In the genomic region with DNA sequence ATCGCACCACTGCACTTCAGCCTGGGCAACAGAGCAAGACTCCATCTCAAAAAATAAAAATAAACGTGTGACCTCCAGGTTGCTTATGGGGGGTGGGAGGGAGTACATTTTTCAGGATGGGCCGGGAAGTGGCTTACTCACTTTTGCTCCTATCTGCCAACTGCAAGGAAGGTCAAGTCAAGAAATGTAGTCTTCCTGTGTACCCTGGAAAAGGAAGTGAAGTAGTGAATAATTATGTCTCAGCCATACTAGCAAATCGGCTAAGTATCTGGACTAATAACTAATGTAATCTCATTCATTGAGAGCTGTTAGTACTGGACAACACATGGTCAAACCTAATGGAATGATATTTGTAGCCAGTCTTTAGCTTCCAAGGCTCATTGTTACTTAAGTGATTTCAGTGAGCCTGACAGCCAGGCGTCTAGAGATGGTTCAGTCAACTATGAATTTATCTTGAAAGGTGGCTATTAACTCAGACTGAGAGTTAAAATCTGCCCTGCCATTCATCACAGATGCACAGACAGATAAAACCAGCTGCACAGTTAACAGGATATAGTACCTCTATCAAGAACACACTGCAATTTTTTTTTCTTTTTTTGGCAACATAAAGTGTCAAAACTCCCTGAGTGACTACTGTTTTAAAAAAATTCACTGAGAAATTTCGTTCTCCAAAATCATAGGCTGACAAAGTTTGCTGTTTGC, we compare ENCODE assay signal across 34 cellular contexts. TPM values are rescaled to one million over a fixed set of nuclear protein-coding genes. Genes with fewer than 3 reads are reported as not detected.
DNase-seq lines count a peak whose midpoint lies in the region; ATAC-seq, FAIRE-seq and TF ChIP-seq lines count a peak whose summit lies in the region.
"Had no signal": no experiment of that assay in that cellular context is flagged by ENCODE, and none has a peak within 500 bp of the region (broad histone marks: within the 10 kb centered on the region; RNA-seq: fewer than 3 reads in every experiment).

No MANE protein-coding gene starts in this region.

- intact Hi-C loops in natural killer cell (cut with micrococcal nuclease) (no loop called here), GM12878 (cut with micrococcal nuclease; ENCODE audit: unreplicated experiment) (no loop called here)

- TF ChIP-seq CTCF in natural killer cell (IDR thresholded peaks at IDR 0.05) (no peak), GM12878 (IDR thresholded peaks at IDR 0.05 in 2 of 3, conservative IDR thresholded peaks at IDR 0.05 in 1 of 3; ENCODE audit: control insufficient read depth in 2 of 3, extremely low read depth in 1 of 3, insufficient read depth in 1 of 3, low read depth in 3 of 3, low read length in 3 of 3) (no peak), hepatocyte (IDR thresholded peaks at IDR 0.05; ENCODE audit: poor library complexity) (no peak)

- FAIRE-seq in GM12878 (lab: Jason Lieb, UNC): no peak
- FAIRE-seq: astrocyte, islet of Langerhans, urothelium cell line had no signal

- H3K9me3 ChIP-seq in GM12878 (replicated peaks; ENCODE audit: control insufficient read depth, insufficient read depth, low read length) (no peaks in the 10 kb centered on the region), hepatocyte (ENCODE audit: low read depth) (no peaks in the 10 kb centered on the region)
- H3K9me3 ChIP-seq: BLaER1 treated with 17β-estradiol and CSF1 and Interleukin-3, amounts not matched to agents 10 nM and 100 nM; colonic mucosa; left lung; spleen; thoracic aorta had no signal

- no peak overlapping the region for H3K4me3 ChIP-seq in GM12878
- no peak overlapping the region for H3K4me3 ChIP-seq in hepatocyte
- H3K4me3 ChIP-seq: BLaER1 treated with 17β-estradiol and CSF1 and Interleukin-3, amounts not matched to agents 10 nM and 100 nM; cardiac muscle cell; colonic mucosa; left lung; spleen; thoracic aorta had no signal

- no peak for TF ChIP-seq POLR2A in GM12878 (IDR thresholded peaks at IDR 0.05; ENCODE audit: low read depth, low read length)

- H3K4me3 Mint-ChIP-seq in natural killer cell: peak overlapping the region; percentile 61
- no peak overlapping the region for H3K4me3 Mint-ChIP-seq in natural killer cell treated with Interleukin-12 subunit alpha and Interleukin-12 subunit beta and Interleukin-15 and Interleukin-18, amount 100 ng/mL, for 72 hours
- peak overlapping the region; percentile 8 for H3K4me3 Mint-ChIP-seq in stimulated activated effector memory CD8-positive, alpha-beta T cell treated with anti-CD3 and anti-CD28 coated beads, Interleukin-12 subunit alpha, Interleukin-12 subunit beta, amount 100 ng/mL, for 72 hours
- H3K4me3 Mint-ChIP-seq: HFFc6; memory B cell; stimulated activated naive CD8-positive, alpha-beta T cell treated with anti-CD3 and anti-CD28 coated beads, Interleukin-15, amount 100 ng/mL, for 72 hours had no signal

- H3K4me1 ChIP-seq in GM12878 (ENCODE audit: control insufficient read depth, insufficient read depth, low read length): no peaks in the 10 kb centered on the region
- H3K4me1 ChIP-seq in hepatocyte (ENCODE audit: insufficient read depth): peaks cover 6% of the 10 kb centered on the region

- SMC1A ChIA-PET in GM12878 (lab: Charles Lee; ENCODE audit: uncharacterized antibody, unreplicated experiment): interaction anchor here (1.1 kb wide), 1 partner anchor 155 kb away, joined by 4 read pairs; no protein-coding TSS in a partner anchor

- H3K9me2 ChIP-seq in hepatocyte (replicated peaks; ENCODE audit: insufficient read depth): no peaks in the 10 kb centered on the region

- H3K4me1 Mint-ChIP-seq in natural killer cell: peaks cover 48 to 49% of the 10 kb centered on the region in 2 donors
- H3K4me1 Mint-ChIP-seq in natural killer cell treated with Interleukin-12 subunit alpha and Interleukin-12 subunit beta and Interleukin-15 and Interleukin-18, amount 100 ng/mL, for 72 hours (ENCODE audit: low read depth in 2 of 2): peaks cover 47 to 51% of the 10 kb centered on the region in 2 donors
- H3K4me1 Mint-ChIP-seq in stimulated activated effector memory CD8-positive, alpha-beta T cell treated with anti-CD3 and anti-CD28 coated beads, Interleukin-12 subunit alpha, Interleukin-12 subunit beta, amount 100 ng/mL, for 72 hours: peaks cover 48% of the 10 kb centered on the region

- peaks cover 15% of the 10 kb centered on the region for H3K79me2 ChIP-seq in GM12878 (ENCODE audit: control insufficient read depth, insufficient read depth, low read length)
- peaks cover 7% of the 10 kb centered on the region for H3K79me2 ChIP-seq in hepatocyte

- in situ Hi-C loops in GM12878 (cut with MboI): no loop called here

- H3K36me3 Mint-ChIP-seq in natural killer cell: no peaks in the 10 kb centered on the region
- no peaks in the 10 kb centered on the region for H3K36me3 Mint-ChIP-seq in natural killer cell treated with Interleukin-12 subunit alpha and Interleukin-12 subunit beta and Interleukin-15 and Interleukin-18, amount 100 ng/mL, for 72 hours
- H3K36me3 Mint-ChIP-seq in stimulated activated effector memory CD8-positive, alpha-beta T cell treated with anti-CD3 and anti-CD28 coated beads, Interleukin-12 subunit alpha, Interleukin-12 subunit beta, amount 100 ng/mL, for 72 hours: peaks cover 33% of the 10 kb centered on the region

- H3K27ac Mint-ChIP-seq in natural killer cell: peak overlapping the region; percentile 76 to 84
- peak overlapping the region in 1 of 2 donors; percentile 26 for H3K27ac Mint-ChIP-seq in natural killer cell treated with Interleukin-12 subunit alpha and Interleukin-12 subunit beta and Interleukin-15 and Interleukin-18, amount 100 ng/mL, for 72 hours
- H3K27ac Mint-ChIP-seq in stimulated activated effector memory CD8-positive, alpha-beta T cell treated with anti-CD3 and anti-CD28 coated beads, Interleukin-12 subunit alpha, Interleukin-12 subunit beta, amount 100 ng/mL, for 72 hours: peak overlapping the region; percentile 18
- H3K27ac Mint-ChIP-seq: HFFc6, memory B cell had no signal

- no peaks in the 10 kb centered on the region for H3K9me3 Mint-ChIP-seq in natural killer cell
- H3K9me3 Mint-ChIP-seq in natural killer cell treated with Interleukin-12 subunit alpha and Interleukin-12 subunit beta and Interleukin-15 and Interleukin-18, amount 100 ng/mL, for 72 hours: no peaks in the 10 kb centered on the region
- H3K9me3 Mint-ChIP-seq in stimulated activated effector memory CD8-positive, alpha-beta T cell treated with anti-CD3 and anti-CD28 coated beads, Interleukin-12 subunit alpha, Interleukin-12 subunit beta, amount 100 ng/mL, for 72 hours: no peaks in the 10 kb centered on the region
- H3K9me3 Mint-ChIP-seq: HFFc6; memory B cell; stimulated activated naive CD8-positive, alpha-beta T cell treated with anti-CD3 and anti-CD28 coated beads, Interleukin-15, amount 100 ng/mL, for 72 hours had no signal

- no peaks in the 10 kb centered on the region for H3K27me3 ChIP-seq in GM12878 (replicated peaks in 1 of 2; ENCODE audit: control insufficient read depth in 2 of 2, insufficient read depth in 2 of 2, low read length in 1 of 2)
- no peaks in the 10 kb centered on the region for H3K27me3 ChIP-seq in hepatocyte
- H3K27me3 ChIP-seq: BLaER1 treated with 17β-estradiol and CSF1 and Interleukin-3, amounts not matched to agents 10 nM and 100 nM; cardiac muscle cell; colonic mucosa; left lung; spleen had no signal

- H2AFZ ChIP-seq in GM12878 (ENCODE audit: control insufficient read depth, low read depth, low read length): no peak overlapping the region
- no peak overlapping the region for H2AFZ ChIP-seq in hepatocyte

- H4K20me1 ChIP-seq in GM12878 (ENCODE audit: control insufficient read depth, insufficient read depth) (no peaks in the 10 kb centered on the region), hepatocyte (ENCODE audit: insufficient read depth, poor library complexity, severe bottlenecking) (no peaks in the 10 kb centered on the region)

- no peaks in the 10 kb centered on the region for H3K27me3 Mint-ChIP-seq in natural killer cell (ENCODE audit: low read depth in 2 of 2)
- no peaks in the 10 kb centered on the region for H3K27me3 Mint-ChIP-seq in natural killer cell treated with Interleukin-12 subunit alpha and Interleukin-12 subunit beta and Interleukin-15 and Interleukin-18, amount 100 ng/mL, for 72 hours
- H3K27me3 Mint-ChIP-seq: memory B cell; stimulated activated naive CD8-positive, alpha-beta T cell treated with anti-CD3 and anti-CD28 coated beads, Interleukin-15, amount 100 ng/mL, for 72 hours had no signal

- H3K36me3 ChIP-seq in GM12878 (ENCODE audit: control insufficient read depth in 2 of 2, insufficient read depth in 2 of 2, low read length in 1 of 2) (peaks cover 0 to 5% of the 10 kb centered on the region in 2 experiments; a peak in 3 of 4 replicates), hepatocyte (replicated peaks; ENCODE audit: insufficient read depth, low read depth) (no peaks in the 10 kb centered on the region)
- H3K36me3 ChIP-seq: cardiac muscle cell, colonic mucosa had no signal

- CTCF ChIA-PET in GM12878 (lab: Yijun Ruan, JAX): interaction anchor here (0.7 to 1.5 kb wide), 2 partner anchors 15 to 171 kb away, joined by 3 to 4 read pairs; no protein-coding TSS in a partner anchor

- H3K27ac ChIP-seq in GM12878 (ENCODE audit: control insufficient read depth, insufficient read depth): no peak overlapping the region
- H3K27ac ChIP-seq in hepatocyte: no peak overlapping the region
- H3K27ac ChIP-seq: 22Rv1; BLaER1 treated with 17β-estradiol and CSF1 and Interleukin-3, amounts not matched to agents 10 nM and 100 nM; cardiac muscle cell; colonic mucosa; left lung; thoracic aorta had no signal

- H3K9ac ChIP-seq in GM12878 (ENCODE audit: control insufficient read depth, insufficient read depth, low read length): no peak overlapping the region
- H3K9ac ChIP-seq: BLaER1 treated with 17β-estradiol and CSF1 and Interleukin-3, amounts not matched to agents 10 nM and 100 nM had no signal

- no peak for TF ChIP-seq RAD21 in GM12878 (IDR thresholded peaks at IDR 0.05; ENCODE audit: insufficient read depth, low read depth, low read length)

- POLR2A ChIA-PET in GM12878 (lab: Charles Lee): no interaction called here

- no peak for TF ChIP-seq EP300 in GM12878 (IDR thresholded peaks at IDR 0.05; ENCODE audit: borderline replicate concordance in 1 of 2, control insufficient read depth in 1 of 2, low read depth in 2 of 2, low read length in 2 of 2)

- WGBS in GM12878 (ENCODE audit: insufficient coverage, insufficient replicate concordance, low lambda C conversion rate, missing lambda C conversion rate): 64% methylated on average over 6 of the region's 6 CpGs
- 80% methylated on average over 6 of the region's 6 CpGs for WGBS in hepatocyte (ENCODE audit: low lambda C conversion rate, missing lambda C conversion rate)

- RAD21 ChIA-PET in GM12878 (lab: Charles Lee; ENCODE audit: unreplicated experiment): interaction anchor here (1.6 kb wide), 1 partner anchor 171 kb away, joined by 3 read pairs; no protein-coding TSS in a partner anchor

- peak; percentile 48 to 71 (median 57) for ATAC-seq in natural killer cell
- no peak for ATAC-seq in natural killer cell treated with Interleukin-12 subunit alpha and Interleukin-12 subunit beta and Interleukin-15 and Interleukin-18, amount 100 ng/mL, for 72 hours
- ATAC-seq in GM12878: no peak
- ATAC-seq in stimulated activated effector memory CD8-positive, alpha-beta T cell treated with anti-CD3 and anti-CD28 coated beads, Interleukin-12 subunit alpha, Interleukin-12 subunit beta, amount 100 ng/mL, for 72 hours: peak; percentile 59
- ATAC-seq in HG02798 (IDR thresholded peaks at IDR 0.05; ENCODE audit: poor library complexity, unreplicated experiment): no peak
- ATAC-seq: left lung; right cardiac atrium; SK-N-SH treated with all-trans-retinoic acid at 6 μM for 48 hours; stimulated activated naive CD8-positive, alpha-beta T cell treated with anti-CD3 and anti-CD28 coated beads, Interleukin-15, amount 100 ng/mL, for 72 hours had no signal

- no TSS peak for BruUV-seq in GM12878 (replicated peaks; lab: Mats Ljungman, UMichigan)

- H3K4me2 ChIP-seq in GM12878 (ENCODE audit: control insufficient read depth, insufficient read depth): no peak overlapping the region
- no peak overlapping the region for H3K4me2 ChIP-seq in hepatocyte
- H3K4me2 ChIP-seq: BLaER1 treated with 17β-estradiol and CSF1 and Interleukin-3, amounts not matched to agents 10 nM and 100 nM had no signal

- DNase-seq in DMS53 (lab: John Stamatoyannopoulos, UW): peak; percentile 2
- no peak for DNase-seq in DMS53 treated with DMSO at 0.1 percent for 48 hours (lab: John Stamatoyannopoulos, UW; ENCODE audit: unreplicated experiment)
- no peak for DNase-seq in natural killer cell
- no peak for DNase-seq in natural killer cell treated with Interleukin-12 subunit alpha and Interleukin-12 subunit beta and Interleukin-15 and Interleukin-18, amount 100 ng/mL, for 72 hours (ENCODE audit: low spot score)
- DNase-seq in GM12878 (ENCODE audit: low read depth, low spot score): no peak
- DNase-seq in stimulated activated effector memory CD8-positive, alpha-beta T cell treated with anti-CD3 and anti-CD28 coated beads, Interleukin-12 subunit alpha, Interleukin-12 subunit beta, amount 100 ng/mL, for 72 hours (ENCODE audit: low spot score in 2 of 2): no peak
- DNase-seq in hepatocyte (ENCODE audit: low spot score): no peak
- DNase-seq: activated CD4-positive, alpha-beta T cell treated with anti-CD3 and anti-CD28 coated beads for 48 hours; activated effector memory CD4-positive, alpha-beta T cell treated with Interleukin-2 at 50 U/mL for 16 hours; Calu3; colonic mucosa; effector CD8-positive, alpha-beta T cell; GOT3; HFFc6; left lung; NCI-H1436; NCI-H2081; NCI-H226; NCI-H69; right cardiac atrium; Right ventricle myocardium superior; spleen; stimulated activated CD4-positive, alpha-beta T cell treated with anti-CD3 and anti-CD28 coated beads, Interleukin-2, amount 100 ng/mL, for 24 hours; stimulated activated naive CD8-positive, alpha-beta T cell treated with anti-CD3 and anti-CD28 coated beads, Interleukin-15, amount 100 ng/mL, for 72 hours had no signal

RNA-seq across cellular contexts. Expression of gene TACO1, which starts 3.7 kb away (rescaled TPM):
- 10 to 100 TPM in 1 of 3 donors, 1 to 10 TPM in 2; 7.1 to 10.9 (median 9.2) TPM for total RNA-seq in natural killer cell
- total RNA-seq in natural killer cell treated with Interleukin-12 subunit alpha and Interleukin-12 subunit beta and Interleukin-15 and Interleukin-18, amount 100 ng/mL, for 72 hours: 10 to 100 TPM; 21.0 to 26.7 TPM
- 5.1 and 6.5 TPM in 2 replicates for total RNA-seq in GM12878 (2013; cell fraction: nucleolus; rRNA removed)
- total RNA-seq in GM12878 (2014; rRNA removed): 11.8 and 14.3 TPM in 2 replicates
- 18.7 and 19.9 TPM in 2 replicates for total RNA-seq in GM12878 (2014; rRNA removed; fragmentation: Illumina TruSeq; extraction: Trizol)
- total RNA-seq in GM12878 (2021): 31.0 and 31.1 TPM in 2 replicates
- polyA plus RNA-seq in GM12878 (2011; ENCODE audit: low read depth): 17.7 TPM
- polyA plus RNA-seq in GM12878 (2011; rRNA removed): 24.9 and 26.7 TPM in 2 replicates
- polyA plus RNA-seq in GM12878 (2011; cell fraction: cytosol; rRNA removed): 22.9 and 35.9 TPM in 2 replicates
- polyA plus RNA-seq in GM12878 (2011; cell fraction: nucleus; rRNA removed): 17.4 and 26.9 TPM in 2 replicates
- 19.5 and 20.0 TPM in 2 replicates for polyA plus RNA-seq in GM12878 (2012)
- polyA plus RNA-seq in GM12878 (2014; fragmentation: Illumina TruSeq; extraction: Trizol): 27.1 and 27.3 TPM in 2 replicates
- polyA plus RNA-seq in GM12878 (2014; fragmentation: Nextera tagmentation; extraction: Ambion mirVana): 10 to 100 TPM in 1 of 2 experiments, 1 to 10 TPM in 1; 8.5 to 16.1 TPM
- 30.8 and 32.7 TPM in 2 replicates for polyA plus RNA-seq in GM12878 (2014; rRNA removed)
- polyA plus RNA-seq in GM12878 (2016; fragmentation: Nextera tagmentation; extraction: Ambion mirVana): 10 to 100 TPM; 33.7 to 38.6 TPM
- polyA minus RNA-seq in GM12878 (2011; rRNA and poly(A)+ RNA removed): 13.6 and 15.0 TPM in 2 replicates
- 5.3 and 8.7 TPM in 2 replicates for polyA minus RNA-seq in GM12878 (2011; cell fraction: cytosol; rRNA and poly(A)+ RNA removed)
- 2.7 and 5.4 TPM in 2 replicates for polyA minus RNA-seq in GM12878 (2011; cell fraction: nucleus; rRNA and poly(A)+ RNA removed)
- total RNA-seq in hepatocyte: 17.0 and 20.2 TPM in 2 replicates
- polyA plus RNA-seq in hepatocyte: 23.8 and 32.2 TPM in 2 replicates

RNA-seq across cellular contexts. Expression of gene MAP3K3, which starts 25.2 kb away (rescaled TPM):
- 10 to 100 TPM; 82.0 to 89.2 (median 88.5) TPM for total RNA-seq in natural killer cell
- 10 to 100 TPM; 38.2 to 52.0 TPM for total RNA-seq in natural killer cell treated with Interleukin-12 subunit alpha and Interleukin-12 subunit beta and Interleukin-15 and Interleukin-18, amount 100 ng/mL, for 72 hours
- total RNA-seq in GM12878 (2013; cell fraction: nucleolus; rRNA removed): 52.5 and 67.1 TPM in 2 replicates
- total RNA-seq in GM12878 (2014; rRNA removed): 24.1 and 24.3 TPM in 2 replicates
- total RNA-seq in GM12878 (2014; rRNA removed; fragmentation: Illumina TruSeq; extraction: Trizol): 16.0 and 17.2 TPM in 2 replicates
- total RNA-seq in GM12878 (2021): 22.9 and 23.2 TPM in 2 replicates
- 6.2 TPM for polyA plus RNA-seq in GM12878 (2011; ENCODE audit: low read depth)
- 11.6 and 13.8 TPM in 2 replicates for polyA plus RNA-seq in GM12878 (2011; rRNA removed)
- 14.3 and 15.8 TPM in 2 replicates for polyA plus RNA-seq in GM12878 (2011; cell fraction: cytosol; rRNA removed)
- 30.2 and 35.7 TPM in 2 replicates for polyA plus RNA-seq in GM12878 (2011; cell fraction: nucleus; rRNA removed)
- polyA plus RNA-seq in GM12878 (2012): 11.5 and 13.7 TPM in 2 replicates
- 10.3 and 16.1 TPM in 2 replicates for polyA plus RNA-seq in GM12878 (2014; fragmentation: Illumina TruSeq; extraction: Trizol)
- polyA plus RNA-seq in GM12878 (2014; fragmentation: Nextera tagmentation; extraction: Ambion mirVana): 1 to 10 TPM; 1.6 to 2.0 TPM
- polyA plus RNA-seq in GM12878 (2014; rRNA removed): 19.0 and 19.9 TPM in 2 replicates
- polyA plus RNA-seq in GM12878 (2016; fragmentation: Nextera tagmentation; extraction: Ambion mirVana): 1 to 10 TPM; 3.4 to 5.3 TPM
- polyA minus RNA-seq in GM12878 (2011; rRNA and poly(A)+ RNA removed): 18.0 and 23.0 TPM in 2 replicates
- 6.5 and 7.6 TPM in 2 replicates for polyA minus RNA-seq in GM12878 (2011; cell fraction: cytosol; rRNA and poly(A)+ RNA removed)
- polyA minus RNA-seq in GM12878 (2011; cell fraction: nucleus; rRNA and poly(A)+ RNA removed): 11.6 and 25.1 TPM in 2 replicates
- total RNA-seq in hepatocyte: 13.4 and 15.6 TPM in 2 replicates
- polyA plus RNA-seq in hepatocyte: 15.3 and 15.5 TPM in 2 replicates

RNA-seq across cellular contexts. Expression of gene DCAF7, which starts 46.7 kb away (rescaled TPM):
- total RNA-seq in natural killer cell (10 to 100 TPM; 55.5 to 83.5 (median 72.2) TPM), GM12878 (2014; rRNA removed) (36.6 and 37.0 TPM in 2 replicates), GM12878 (2014; rRNA removed; fragmentation: Illumina TruSeq; extraction: Trizol) (29.1 and 29.3 TPM in 2 replicates), GM12878 (2021) (99.8 and 103 TPM in 2 replicates), hepatocyte (47.6 and 53.0 TPM in 2 replicates)
- 100 to 1,000 TPM; 100 to 107 TPM for total RNA-seq in natural killer cell treated with Interleukin-12 subunit alpha and Interleukin-12 subunit beta and Interleukin-15 and Interleukin-18, amount 100 ng/mL, for 72 hours
- 35.0 and 38.8 TPM in 2 replicates for total RNA-seq in GM12878 (2013; cell fraction: nucleolus; rRNA removed)
- 25.8 TPM for polyA plus RNA-seq in GM12878 (2011; ENCODE audit: low read depth)
- polyA plus RNA-seq in GM12878 (2011; rRNA removed) (45.5 and 60.7 TPM in 2 replicates), GM12878 (2014; fragmentation: Illumina TruSeq; extraction: Trizol) (65.4 and 67.5 TPM in 2 replicates), GM12878 (2014; fragmentation: Nextera tagmentation; extraction: Ambion mirVana) (10 to 100 TPM; 27.0 to 27.4 TPM), GM12878 (2014; rRNA removed) (48.3 and 52.4 TPM in 2 replicates), GM12878 (2016; fragmentation: Nextera tagmentation; extraction: Ambion mirVana) (10 to 100 TPM; 76.5 to 85.0 TPM), hepatocyte (56.5 and 57.2 TPM in 2 replicates)
- 63.9 and 76.2 TPM in 2 replicates for polyA plus RNA-seq in GM12878 (2011; cell fraction: cytosol; rRNA removed)
- polyA plus RNA-seq in GM12878 (2011; cell fraction: nucleus; rRNA removed): 56.8 and 74.2 TPM in 2 replicates
- 50.9 and 57.4 TPM in 2 replicates for polyA plus RNA-seq in GM12878 (2012)
- polyA minus RNA-seq in GM12878 (2011; rRNA and poly(A)+ RNA removed): 99.0 and 105 TPM in 2 replicates
- polyA minus RNA-seq in GM12878 (2011; cell fraction: cytosol; rRNA and poly(A)+ RNA removed): 29.0 and 35.1 TPM in 2 replicates
- 12.7 and 19.8 TPM in 2 replicates for polyA minus RNA-seq in GM12878 (2011; cell fraction: nucleus; rRNA and poly(A)+ RNA removed)

Comparison
In these comparisons a context has a peak if more than half of its experiments do, and no peak if none do; other contexts are left out.
1. ATAC-seq: peak in natural killer cell (3 of 3) and stimulated activated effector memory CD8-positive, alpha-beta T cell treated with anti-CD3 and anti-CD28 coated beads, Interleukin-12 subunit alpha, Interleukin-12 subunit beta, amount 100 ng/mL, for 72 hours (single experiment); none in natural killer cell treated with Interleukin-12 subunit alpha and Interleukin-12 subunit beta and Interleukin-15 and Interleukin-18, amount 100 ng/mL, for 72 hours (0 of 2), GM12878 (single experiment) and HG02798 (single experiment).